1 cellular context compared by ENCODE assay signal in the genomic region with DNA sequence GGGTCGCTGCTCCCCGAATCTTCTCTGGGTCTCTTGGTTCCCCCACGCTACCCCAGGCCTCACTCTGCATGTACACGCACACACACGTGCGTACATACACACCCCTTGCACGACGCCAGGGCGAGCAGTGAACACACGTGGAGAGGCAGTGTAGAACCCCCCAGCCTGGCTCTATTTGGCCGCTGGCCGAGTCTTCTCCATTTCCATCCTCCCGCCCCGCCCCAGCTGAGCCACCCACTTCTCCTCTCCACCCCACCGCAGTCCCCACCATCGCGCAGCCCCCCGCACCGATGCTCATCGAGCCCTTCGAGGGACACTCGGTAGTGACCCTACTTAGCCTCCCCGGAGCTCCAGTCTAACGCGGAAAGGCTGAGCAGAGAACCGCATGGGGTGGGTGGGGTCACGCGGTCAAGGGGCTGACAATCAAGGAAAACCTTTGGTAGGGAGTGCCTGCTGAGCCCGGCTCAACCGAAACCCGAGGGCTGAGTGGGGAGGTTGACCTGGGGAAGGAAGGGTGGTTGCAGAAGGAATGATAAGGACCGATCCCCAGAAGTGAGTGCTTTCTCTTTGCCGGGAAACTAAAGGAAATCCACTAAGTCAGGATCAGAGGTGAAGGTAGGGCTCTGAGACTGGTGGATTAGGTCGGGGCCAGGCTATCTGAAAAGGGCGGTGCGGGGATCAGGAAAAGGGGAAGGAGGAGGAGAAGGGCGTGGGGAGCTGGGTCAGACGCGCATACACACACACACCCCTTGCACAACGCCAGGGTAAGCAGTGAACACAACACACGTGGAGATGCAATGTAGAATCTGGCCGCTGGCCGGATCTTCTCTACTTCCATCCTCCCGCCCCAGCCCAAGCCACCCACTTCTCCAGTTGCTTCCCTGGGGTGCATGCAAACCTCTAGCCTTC.
TF ChIP-seq lines count a peak whose summit lies in the region.

No MANE protein-coding gene starts in this region.

TF ChIP-seq in HepG2, 621 proteins besides CTCF, POLR2A, EP300 and RAD21 (continued from another document and continues in another):
- no peak for TF ChIP-seq ZSCAN30 (CRISPR knock-in tag; IDR thresholded peaks at IDR 0.05)
- no peak for TF ChIP-seq ZNF367 (CRISPR knock-in tag; IDR thresholded peaks at IDR 0.05; ENCODE audit: borderline replicate concordance)
- TF ChIP-seq ZNF597 (CRISPR knock-in tag; IDR thresholded peaks at IDR 0.05): no peak
- TF ChIP-seq SRSF9 (IDR thresholded peaks at IDR 0.05; ENCODE audit: borderline replicate concordance, insufficient read depth, low read depth, low read length, poor library complexity, severe bottlenecking): no peak
- no peak for TF ChIP-seq PHF5A (CRISPR knock-in tag; IDR thresholded peaks at IDR 0.05; ENCODE audit: low read depth, unreplicated experiment)
- no peak; the same call in 1 of the 2 replicates for TF ChIP-seq ZNF605 (CRISPR knock-in tag; IDR thresholded peaks at IDR 0.05)
- no peak; the same call in 1 of the 2 replicates for TF ChIP-seq NR2F6 (IDR thresholded peaks at IDR 0.05)
- peak; percentile 4; the same call in 1 of the 2 replicates for TF ChIP-seq NR2F6 (CRISPR knock-in tag; IDR thresholded peaks at IDR 0.05)
- TF ChIP-seq, protein P1, sequence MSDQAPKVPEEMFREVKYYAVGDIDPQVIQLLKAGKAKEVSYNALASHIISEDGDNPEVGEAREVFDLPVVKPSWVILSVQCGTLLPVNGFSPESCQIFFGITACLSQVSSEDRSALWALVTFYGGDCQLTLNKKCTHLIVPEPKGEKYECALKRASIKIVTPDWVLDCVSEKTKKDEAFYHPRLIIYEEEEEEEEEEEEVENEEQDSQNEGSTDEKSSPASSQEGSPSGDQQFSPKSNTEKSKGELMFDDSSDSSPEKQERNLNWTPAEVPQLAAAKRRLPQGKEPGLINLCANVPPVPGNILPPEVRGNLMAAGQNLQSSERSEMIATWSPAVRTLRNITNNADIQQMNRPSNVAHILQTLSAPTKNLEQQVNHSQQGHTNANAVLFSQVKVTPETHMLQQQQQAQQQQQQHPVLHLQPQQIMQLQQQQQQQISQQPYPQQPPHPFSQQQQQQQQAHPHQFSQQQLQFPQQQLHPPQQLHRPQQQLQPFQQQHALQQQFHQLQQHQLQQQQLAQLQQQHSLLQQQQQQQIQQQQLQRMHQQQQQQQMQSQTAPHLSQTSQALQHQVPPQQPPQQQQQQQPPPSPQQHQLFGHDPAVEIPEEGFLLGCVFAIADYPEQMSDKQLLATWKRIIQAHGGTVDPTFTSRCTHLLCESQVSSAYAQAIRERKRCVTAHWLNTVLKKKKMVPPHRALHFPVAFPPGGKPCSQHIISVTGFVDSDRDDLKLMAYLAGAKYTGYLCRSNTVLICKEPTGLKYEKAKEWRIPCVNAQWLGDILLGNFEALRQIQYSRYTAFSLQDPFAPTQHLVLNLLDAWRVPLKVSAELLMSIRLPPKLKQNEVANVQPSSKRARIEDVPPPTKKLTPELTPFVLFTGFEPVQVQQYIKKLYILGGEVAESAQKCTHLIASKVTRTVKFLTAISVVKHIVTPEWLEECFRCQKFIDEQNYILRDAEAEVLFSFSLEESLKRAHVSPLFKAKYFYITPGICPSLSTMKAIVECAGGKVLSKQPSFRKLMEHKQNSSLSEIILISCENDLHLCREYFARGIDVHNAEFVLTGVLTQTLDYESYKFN (CRISPR knock-in tag; conservative IDR thresholded peaks at IDR 0.05): no peak
- no peak for TF ChIP-seq TBL1XR1 (IDR thresholded peaks at IDR 0.05; ENCODE audit: borderline replicate concordance, low read length, partially characterized antibody)
- 0 out of 2 replicates have a peak, but pooled peaks have one; percentile 0 for TF ChIP-seq SRF (IDR thresholded peaks at IDR 0.05; ENCODE audit: low read depth, low read length)
- TF ChIP-seq ZNF629 (CRISPR knock-in tag; conservative IDR thresholded peaks at IDR 0.05): no peak
- 0 out of 2 replicates have a peak, but pooled peaks have one; percentile 18 for TF ChIP-seq ZSCAN21 (CRISPR knock-in tag; IDR thresholded peaks at IDR 0.05; ENCODE audit: borderline replicate concordance)
- TF ChIP-seq, protein P2, sequence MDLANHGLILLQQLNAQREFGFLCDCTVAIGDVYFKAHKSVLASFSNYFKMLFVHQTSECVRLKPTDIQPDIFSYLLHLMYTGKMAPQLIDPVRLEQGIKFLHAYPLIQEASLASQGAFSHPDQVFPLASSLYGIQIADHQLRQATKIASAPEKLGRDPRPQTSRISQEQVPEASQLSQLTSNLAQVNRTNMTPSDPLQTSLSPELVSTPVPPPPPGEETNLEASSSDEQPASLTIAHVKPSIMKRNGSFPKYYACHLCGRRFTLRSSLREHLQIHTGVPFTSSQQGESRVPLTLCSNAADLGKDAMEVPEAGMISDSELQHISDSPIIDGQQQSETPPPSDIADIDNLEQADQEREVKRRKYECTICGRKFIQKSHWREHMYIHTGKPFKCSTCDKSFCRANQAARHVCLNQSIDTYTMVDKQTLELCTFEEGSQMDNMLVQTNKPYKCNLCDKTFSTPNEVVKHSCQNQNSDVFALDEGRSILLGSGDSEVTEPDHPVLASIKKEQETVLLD (CRISPR knock-in tag; IDR thresholded peaks at IDR 0.05; ENCODE audit: low read depth): no peak
- 0 out of 2 replicates have a peak, but pooled peaks have one; percentile 22 for TF ChIP-seq SALL2 (CRISPR knock-in tag; IDR thresholded peaks at IDR 0.05)
- TF ChIP-seq POLR2G (IDR thresholded peaks at IDR 0.05; ENCODE audit: low read depth, low read length): no peak
- no peak for TF ChIP-seq ZNF317 (CRISPR knock-in tag; IDR thresholded peaks at IDR 0.05)
- TF ChIP-seq U2AF1 (optimal IDR thresholded peaks at IDR 0.05; ENCODE audit: low read depth, low read length): peak; percentile 14
- no peak for TF ChIP-seq SNAPC2 (CRISPR knock-in tag; IDR thresholded peaks at IDR 0.05)
- TF ChIP-seq ZNF652 (CRISPR knock-in tag; IDR thresholded peaks at IDR 0.05; ENCODE audit: borderline replicate concordance, low read depth): no peak
- no peak for TF ChIP-seq ZNF567 (CRISPR knock-in tag; IDR thresholded peaks at IDR 0.05; ENCODE audit: borderline replicate concordance)
- TF ChIP-seq, protein P3, sequence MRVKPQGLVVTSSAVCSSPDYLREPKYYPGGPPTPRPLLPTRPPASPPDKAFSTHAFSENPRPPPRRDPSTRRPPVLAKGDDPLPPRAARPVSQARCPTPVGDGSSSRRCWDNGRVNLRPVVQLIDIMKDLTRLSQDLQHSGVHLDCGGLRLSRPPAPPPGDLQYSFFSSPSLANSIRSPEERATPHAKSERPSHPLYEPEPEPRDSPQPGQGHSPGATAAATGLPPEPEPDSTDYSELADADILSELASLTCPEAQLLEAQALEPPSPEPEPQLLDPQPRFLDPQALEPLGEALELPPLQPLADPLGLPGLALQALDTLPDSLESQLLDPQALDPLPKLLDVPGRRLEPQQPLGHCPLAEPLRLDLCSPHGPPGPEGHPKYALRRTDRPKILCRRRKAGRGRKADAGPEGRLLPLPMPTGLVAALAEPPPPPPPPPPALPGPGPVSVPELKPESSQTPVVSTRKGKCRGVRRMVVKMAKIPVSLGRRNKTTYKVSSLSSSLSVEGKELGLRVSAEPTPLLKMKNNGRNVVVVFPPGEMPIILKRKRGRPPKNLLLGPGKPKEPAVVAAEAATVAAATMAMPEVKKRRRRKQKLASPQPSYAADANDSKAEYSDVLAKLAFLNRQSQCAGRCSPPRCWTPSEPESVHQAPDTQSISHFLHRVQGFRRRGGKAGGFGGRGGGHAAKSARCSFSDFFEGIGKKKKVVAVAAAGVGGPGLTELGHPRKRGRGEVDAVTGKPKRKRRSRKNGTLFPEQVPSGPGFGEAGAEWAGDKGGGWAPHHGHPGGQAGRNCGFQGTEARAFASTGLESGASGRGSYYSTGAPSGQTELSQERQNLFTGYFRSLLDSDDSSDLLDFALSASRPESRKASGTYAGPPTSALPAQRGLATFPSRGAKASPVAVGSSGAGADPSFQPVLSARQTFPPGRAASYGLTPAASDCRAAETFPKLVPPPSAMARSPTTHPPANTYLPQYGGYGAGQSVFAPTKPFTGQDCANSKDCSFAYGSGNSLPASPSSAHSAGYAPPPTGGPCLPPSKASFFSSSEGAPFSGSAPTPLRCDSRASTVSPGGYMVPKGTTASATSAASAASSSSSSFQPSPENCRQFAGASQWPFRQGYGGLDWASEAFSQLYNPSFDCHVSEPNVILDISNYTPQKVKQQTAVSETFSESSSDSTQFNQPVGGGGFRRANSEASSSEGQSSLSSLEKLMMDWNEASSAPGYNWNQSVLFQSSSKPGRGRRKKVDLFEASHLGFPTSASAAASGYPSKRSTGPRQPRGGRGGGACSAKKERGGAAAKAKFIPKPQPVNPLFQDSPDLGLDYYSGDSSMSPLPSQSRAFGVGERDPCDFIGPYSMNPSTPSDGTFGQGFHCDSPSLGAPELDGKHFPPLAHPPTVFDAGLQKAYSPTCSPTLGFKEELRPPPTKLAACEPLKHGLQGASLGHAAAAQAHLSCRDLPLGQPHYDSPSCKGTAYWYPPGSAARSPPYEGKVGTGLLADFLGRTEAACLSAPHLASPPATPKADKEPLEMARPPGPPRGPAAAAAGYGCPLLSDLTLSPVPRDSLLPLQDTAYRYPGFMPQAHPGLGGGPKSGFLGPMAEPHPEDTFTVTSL (CRISPR knock-in tag; IDR thresholded peaks at IDR 0.05; ENCODE audit: borderline replicate concordance): 0 out of 2 replicates have a peak, but pooled peaks have one; percentile 17
- no peak for TF ChIP-seq CBFB (CRISPR knock-in tag; IDR thresholded peaks at IDR 0.05)
- TF ChIP-seq ZNF713 (CRISPR knock-in tag; IDR thresholded peaks at IDR 0.05): no peak
- TF ChIP-seq ZNF160 (CRISPR knock-in tag; IDR thresholded peaks at IDR 0.05): no peak
- TF ChIP-seq RAD51 (IDR thresholded peaks at IDR 0.05; ENCODE audit: borderline replicate concordance): no peak
- TF ChIP-seq DPF2 (CRISPR knock-in tag; IDR thresholded peaks at IDR 0.05; ENCODE audit: borderline replicate concordance, low read depth): no peak
- TF ChIP-seq MTF1 (CRISPR knock-in tag; IDR thresholded peaks at IDR 0.05): no peak
- TF ChIP-seq MED8 (CRISPR knock-in tag; IDR thresholded peaks at IDR 0.05; ENCODE audit: insufficient replicate concordance): no peak
- TF ChIP-seq ZSCAN20 (CRISPR knock-in tag; IDR thresholded peaks at IDR 0.05; ENCODE audit: borderline replicate concordance): no peak
- no peak for TF ChIP-seq SKI (IDR thresholded peaks at IDR 0.05; ENCODE audit: partially characterized antibody)
- TF ChIP-seq KAT8 (CRISPR knock-in tag; IDR thresholded peaks at IDR 0.05): no peak
- TF ChIP-seq HNRNPLL (IDR thresholded peaks at IDR 0.05; ENCODE audit: low read depth, low read length, poor library complexity, severe bottlenecking): peak; percentile 14
- TF ChIP-seq E2F2 (CRISPR knock-in tag; IDR thresholded peaks at IDR 0.05; ENCODE audit: borderline replicate concordance): no peak
- TF ChIP-seq ZNF350 (CRISPR knock-in tag; IDR thresholded peaks at IDR 0.05; ENCODE audit: borderline replicate concordance, low read depth): peak; percentile 2; the same call in 1 of the 2 replicates
- TF ChIP-seq ZGPAT (CRISPR knock-in tag; IDR thresholded peaks at IDR 0.05): no peak
- TF ChIP-seq, protein P4, sequence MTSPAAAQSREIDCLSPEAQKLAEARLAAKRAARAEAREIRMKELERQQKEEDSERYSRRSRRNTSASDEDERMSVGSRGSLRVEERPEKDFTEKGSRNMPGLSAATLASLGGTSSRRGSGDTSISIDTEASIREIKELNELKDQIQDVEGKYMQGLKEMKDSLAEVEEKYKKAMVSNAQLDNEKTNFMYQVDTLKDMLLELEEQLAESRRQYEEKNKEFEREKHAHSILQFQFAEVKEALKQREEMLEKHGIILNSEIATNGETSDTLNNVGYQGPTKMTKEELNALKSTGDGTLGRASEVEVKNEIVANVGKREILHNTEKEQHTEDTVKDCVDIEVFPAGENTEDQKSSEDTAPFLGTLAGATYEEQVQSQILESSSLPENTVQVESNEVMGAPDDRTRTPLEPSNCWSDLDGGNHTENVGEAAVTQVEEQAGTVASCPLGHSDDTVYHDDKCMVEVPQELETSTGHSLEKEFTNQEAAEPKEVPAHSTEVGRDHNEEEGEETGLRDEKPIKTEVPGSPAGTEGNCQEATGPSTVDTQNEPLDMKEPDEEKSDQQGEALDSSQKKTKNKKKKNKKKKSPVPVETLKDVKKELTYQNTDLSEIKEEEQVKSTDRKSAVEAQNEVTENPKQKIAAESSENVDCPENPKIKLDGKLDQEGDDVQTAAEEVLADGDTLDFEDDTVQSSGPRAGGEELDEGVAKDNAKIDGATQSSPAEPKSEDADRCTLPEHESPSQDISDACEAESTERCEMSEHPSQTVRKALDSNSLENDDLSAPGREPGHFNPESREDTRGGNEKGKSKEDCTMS (CRISPR knock-in tag; conservative IDR thresholded peaks at IDR 0.05): no peak
- no peak for TF ChIP-seq CCDC6 (CRISPR knock-in tag; IDR thresholded peaks at IDR 0.05)
